17 cellular contexts compared by ENCODE assay signal in the genomic region with DNA sequence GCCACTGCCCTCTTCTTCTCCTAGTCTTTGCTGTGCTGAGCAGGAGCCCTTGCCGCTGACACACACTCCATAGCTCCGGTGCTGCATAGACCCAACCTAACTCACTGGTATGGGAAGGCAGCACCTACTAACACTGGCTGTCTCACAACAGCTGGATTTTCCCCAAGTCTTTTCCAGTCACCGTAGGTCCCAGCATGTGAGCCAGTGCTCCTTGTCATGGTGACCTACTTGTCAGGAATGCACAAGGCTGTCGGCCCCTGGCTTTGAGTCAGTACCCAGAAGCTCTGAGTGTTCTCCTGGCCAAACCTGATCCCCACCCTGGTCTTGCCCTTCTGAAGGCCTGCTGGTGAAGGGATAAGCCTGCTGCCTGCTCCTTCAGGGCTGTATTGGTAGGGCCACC. TPM values are rescaled to one million over a fixed set of nuclear protein-coding genes. Genes with fewer than 3 reads are reported as not detected.
A peak's percentile ranks its signal among the peaks of the same experiment; 100 is the strongest.
DNase-seq lines count a peak whose midpoint lies in the region; ATAC-seq and TF ChIP-seq lines count a peak whose summit lies in the region.
"Had no signal": no experiment of that assay in that cellular context is flagged by ENCODE, and none has a peak within 500 bp of the region (broad histone marks: within the 10 kb centered on the region; RNA-seq: fewer than 3 reads in every experiment).

No MANE protein-coding gene starts in this region.

- DNase-seq in AG04450 (ENCODE audit: low read depth, low spot score) (no peak), M059J (ENCODE audit: low read depth) (peak; percentile 87), epithelial cell of esophagus (ENCODE audit: low read depth) (peak; percentile 86), mesenchymal stem cell (peak; percentile 64), glutamatergic neuron (no peak)
- DNase-seq in activated CD4-positive, alpha-beta T cell treated with anti-CD3 and anti-CD28 coated beads, Interleukin-2, amount 10 ng/mL, durations not matched to agents 24 days and 14 days: no peak
- DNase-seq: ACHN; activated CD4-positive, alpha-beta T cell treated with anti-CD3 and anti-CD28 coated beads for 1 hour; DMS153; NCI-H1694; NCI-H82; stimulated activated CD4-positive, alpha-beta T cell treated with anti-CD3 and anti-CD28 coated beads, Interleukin-12 subunit alpha, Interleukin-12 subunit beta, amount 100 ng/mL, for 4 hours had no signal

- H3K4ac ChIP-seq in mesenchymal stem cell (ENCODE audit: low read depth in 1 of 2, low read length in 2 of 2): no peak overlapping the region

- peaks cover 2% of the 10 kb centered on the region for H3K9me3 Mint-ChIP-seq in glutamatergic neuron (ENCODE audit: unreplicated experiment)
- peaks cover 10% of the 10 kb centered on the region for H3K9me3 Mint-ChIP-seq in activated CD4-positive, alpha-beta T cell treated with anti-CD3 and anti-CD28 coated beads, Interleukin-2, amount 10 ng/mL, durations not matched to agents 24 days and 14 days
- H3K9me3 Mint-ChIP-seq: central memory CD8-positive, alpha-beta T cell had no signal

- no peak overlapping the region for H2AFZ ChIP-seq in mesenchymal stem cell (ENCODE audit: low read depth, low read length)
- H2AFZ ChIP-seq: neural progenitor cell had no signal

- H3K9ac ChIP-seq in mesenchymal stem cell (ENCODE audit: low read length): no peak overlapping the region
- H3K9ac ChIP-seq: neural progenitor cell had no signal

- peak overlapping the region in 1 of 2 experiments; percentile 58 for H3K14ac ChIP-seq in mesenchymal stem cell (ENCODE audit: low read length in 2 of 2)

- H2BK15ac ChIP-seq in mesenchymal stem cell (ENCODE audit: low read depth, poor library complexity, severe bottlenecking): no peak overlapping the region

- peaks cover 7% of the 10 kb centered on the region; the same call in 1 of the 2 replicates for H3K9me3 ChIP-seq in AG04450 (ENCODE audit: control insufficient read depth, insufficient read depth, low read length)
- H3K9me3 ChIP-seq in mesenchymal stem cell (ENCODE audit: control insufficient read depth, low read length): peaks cover 23% of the 10 kb centered on the region

- H3K4me3 ChIP-seq in AG04450 (ENCODE audit: low read depth, low read length) (no peak overlapping the region), epithelial cell of esophagus (ENCODE audit: low read length) (no peak overlapping the region), mesenchymal stem cell (ENCODE audit: insufficient read depth in 1 of 2, low read depth in 1 of 2, low read length in 2 of 2) (no peak overlapping the region)
- H3K4me3 ChIP-seq: HAP-1, neural progenitor cell had no signal

- H3K4me2 ChIP-seq in mesenchymal stem cell (ENCODE audit: low read length, poor library complexity, severe bottlenecking): no peak overlapping the region
- H3K4me2 ChIP-seq: neural progenitor cell had no signal

- no peak overlapping the region for H3K18ac ChIP-seq in mesenchymal stem cell (ENCODE audit: low read depth in 1 of 2, low read length in 2 of 2)

- CTCF ChIA-PET in AG04450 (lab: Charles Lee): interaction anchor here (0.8 kb wide), 1 partner anchor 39 kb away, joined by 3 read pairs; no protein-coding TSS in a partner anchor

- WGBS in mesenchymal stem cell: 64% methylated on average over 4 of the region's 4 CpGs

- H4K8ac ChIP-seq in mesenchymal stem cell (ENCODE audit: low read length): no peak overlapping the region

- H3K4me1 Mint-ChIP-seq in glutamatergic neuron (ENCODE audit: low read depth, unreplicated experiment): no peaks in the 10 kb centered on the region
- H3K4me1 Mint-ChIP-seq in activated CD4-positive, alpha-beta T cell treated with anti-CD3 and anti-CD28 coated beads, Interleukin-2, amount 10 ng/mL, durations not matched to agents 24 days and 14 days: no peaks in the 10 kb centered on the region
- H3K4me1 Mint-ChIP-seq: central memory CD8-positive, alpha-beta T cell had no signal

- peak overlapping the region in 1 of 2 experiments; percentile 4 for H2BK12ac ChIP-seq in mesenchymal stem cell (ENCODE audit: low read length in 2 of 2)

- H2BK120ac ChIP-seq in mesenchymal stem cell (ENCODE audit: low read depth, low read length): no peak overlapping the region

- peak overlapping the region; percentile 24 for H3K27ac ChIP-seq in AG04450 (ENCODE audit: low read depth, low read length)
- no peak overlapping the region for H3K27ac ChIP-seq in mesenchymal stem cell (ENCODE audit: low read length, poor library complexity, severe bottlenecking)
- H3K27ac ChIP-seq: neural progenitor cell had no signal

- ATAC-seq in GM21447 (IDR thresholded peaks at IDR 0.05; ENCODE audit: unreplicated experiment) (no peak), HG03039 (IDR thresholded peaks at IDR 0.05; ENCODE audit: unreplicated experiment) (no peak)

- peaks cover 11% of the 10 kb centered on the region for H3K36me3 Mint-ChIP-seq in glutamatergic neuron (ENCODE audit: unreplicated experiment)
- no peaks in the 10 kb centered on the region for H3K36me3 Mint-ChIP-seq in activated CD4-positive, alpha-beta T cell treated with anti-CD3 and anti-CD28 coated beads, Interleukin-2, amount 10 ng/mL, durations not matched to agents 24 days and 14 days (ENCODE audit: low read depth)

- POLR2A ChIA-PET in AG04450 (lab: Yijun Ruan, JAX): interaction anchor here (1.4 to 2.2 kb wide), 2 partner anchors 10 to 16 kb away, joined by 5 to 7 read pairs; no protein-coding TSS in a partner anchor

- H2BK5ac ChIP-seq in mesenchymal stem cell (ENCODE audit: low read depth, low read length, poor library complexity, severe bottlenecking): no peak overlapping the region

- H3K27ac Mint-ChIP-seq in glutamatergic neuron (ENCODE audit: unreplicated experiment): no peak overlapping the region
- no peak overlapping the region for H3K27ac Mint-ChIP-seq in activated CD4-positive, alpha-beta T cell treated with anti-CD3 and anti-CD28 coated beads, Interleukin-2, amount 10 ng/mL, durations not matched to agents 24 days and 14 days

- H4K91ac ChIP-seq in mesenchymal stem cell (ENCODE audit: low read length): no peak overlapping the region

- intact Hi-C loops in activated CD4-positive, alpha-beta T cell treated with anti-CD3 and anti-CD28 coated beads, Interleukin-2, amount 10 ng/mL, durations not matched to agents 24 days and 14 days (cut with micrococcal nuclease): no loop called here

- no peak overlapping the region for H3K23ac ChIP-seq in mesenchymal stem cell (ENCODE audit: low read length in 2 of 2)

- H3K27me3 ChIP-seq in AG04450 (ENCODE audit: control insufficient read depth, insufficient read depth, low read length) (no peaks in the 10 kb centered on the region), mesenchymal stem cell (ENCODE audit: control insufficient read depth in 1 of 2, insufficient read depth in 1 of 2, low read length in 2 of 2) (no peaks in the 10 kb centered on the region)
- H3K27me3 ChIP-seq: neural progenitor cell had no signal

- no peaks in the 10 kb centered on the region for H3K79me1 ChIP-seq in mesenchymal stem cell (replicated peaks; ENCODE audit: low read length, poor library complexity, severe bottlenecking)

- peaks cover 4 to 11% of the 10 kb centered on the region in 2 experiments for H3K36me3 ChIP-seq in mesenchymal stem cell (ENCODE audit: control insufficient read depth in 1 of 2, insufficient read depth in 2 of 2, low read depth in 1 of 2, low read length in 2 of 2)
- H3K36me3 ChIP-seq: HAP-1, neural progenitor cell had no signal

- no peak overlapping the region for H3K4me3 Mint-ChIP-seq in glutamatergic neuron (ENCODE audit: unreplicated experiment)
- H3K4me3 Mint-ChIP-seq in activated CD4-positive, alpha-beta T cell treated with anti-CD3 and anti-CD28 coated beads, Interleukin-2, amount 10 ng/mL, durations not matched to agents 24 days and 14 days: no peak overlapping the region
- H3K4me3 Mint-ChIP-seq: central memory CD8-positive, alpha-beta T cell; neural progenitor cell had no signal

- H3K4me1 ChIP-seq in mesenchymal stem cell (ENCODE audit: control insufficient read depth, insufficient read depth, low read depth, low read length): peaks cover 16% of the 10 kb centered on the region
- H3K4me1 ChIP-seq: HAP-1 had no signal

- H2AK5ac ChIP-seq in mesenchymal stem cell (ENCODE audit: low read length, severe bottlenecking): no peak overlapping the region

- TF ChIP-seq CTCF in AG04450 (IDR thresholded peaks at IDR 0.05; ENCODE audit: low read depth, low read length) (no peak), epithelial cell of esophagus (IDR thresholded peaks at IDR 0.05; ENCODE audit: insufficient read depth, low read depth, low read length, missing control alignments) (no peak), glutamatergic neuron (IDR thresholded peaks at IDR 0.05; ENCODE audit: partially characterized antibody, unreplicated experiment) (no peak)

- peaks cover 4% of the 10 kb centered on the region for H3K27me3 Mint-ChIP-seq in glutamatergic neuron (ENCODE audit: unreplicated experiment)
- peaks cover 8% of the 10 kb centered on the region for H3K27me3 Mint-ChIP-seq in activated CD4-positive, alpha-beta T cell treated with anti-CD3 and anti-CD28 coated beads, Interleukin-2, amount 10 ng/mL, durations not matched to agents 24 days and 14 days
- H3K27me3 Mint-ChIP-seq: central memory CD8-positive, alpha-beta T cell had no signal

RNA-seq across cellular contexts. Expression of gene AMOTL2, which starts 25.7 kb away (rescaled TPM):
- polyA plus RNA-seq in AG04450 (2011; rRNA removed): 74.5 and 78.9 TPM in 2 replicates
- 111 and 136 TPM in 2 replicates for polyA minus RNA-seq in AG04450 (2011; rRNA and poly(A)+ RNA removed)
- total RNA-seq in M059J (2014; rRNA removed; shearing (Covaris generic)): 71.9 and 96.1 TPM in 2 replicates
- 16.1 TPM for polyA plus RNA-seq in mesenchymal stem cell (2013, experiment 1 of 2)
- 15.4 TPM for polyA plus RNA-seq in mesenchymal stem cell (2013, experiment 2 of 2)
- 38.1 TPM for total RNA-seq in glutamatergic neuron (ENCODE audit: unreplicated experiment)
- not detected in 2 replicates for total RNA-seq in activated CD4-positive, alpha-beta T cell treated with anti-CD3 and anti-CD28 coated beads, Interleukin-2, amount 10 ng/mL, durations not matched to agents 24 days and 14 days

Comparison
In these comparisons a context has a peak if more than half of its experiments do, and no peak if none do; other contexts are left out.
1. DNase-seq: peak in M059J (single experiment), epithelial cell of esophagus (single experiment) and mesenchymal stem cell (single experiment); none in AG04450 (single experiment), glutamatergic neuron (single experiment) and activated CD4-positive, alpha-beta T cell treated with anti-CD3 and anti-CD28 coated beads, Interleukin-2, amount 10 ng/mL, durations not matched to agents 24 days and 14 days (single experiment).
2. RNA of gene AMOTL2, which starts 25.7 kb away (total RNA-seq): 71.9 to 96.1 TPM in M059J and 38.1 TPM in glutamatergic neuron (single experiment); not detected in activated CD4-positive, alpha-beta T cell treated with anti-CD3 and anti-CD28 coated beads, Interleukin-2, amount 10 ng/mL, durations not matched to agents 24 days and 14 days; every median in the first group is over 10 times any median in the second.